Comparison of ENCODE assay signal across 19 cellular contexts in genomic region chr4:132863619-132864018, GRCh38.
A peak's percentile ranks its signal among the peaks of the same experiment; 100 is the strongest.
DNase-seq lines count a peak whose midpoint lies in the region; ATAC-seq, FAIRE-seq and TF ChIP-seq lines count a peak whose summit lies in the region.
"Had no signal": no experiment of that assay in that cellular context is flagged by ENCODE, and none has a peak within 500 bp of the region (broad histone marks: within the 10 kb centered on the region; RNA-seq: fewer than 3 reads in every experiment).

No MANE protein-coding gene starts in this region.

- H2BK20ac ChIP-seq in IMR-90 (ENCODE audit: low read depth, low read length) = no peak overlapping the region

- no peak overlapping the region for H3K4me3 ChIP-seq in HepG2 (replicated peaks in 1 of 3; ENCODE audit: insufficient read depth in 1 of 3, low read depth in 2 of 3, low read length in 3 of 3)
- no peak overlapping the region for H3K4me3 ChIP-seq in right lobe of liver
- no peak overlapping the region for H3K4me3 ChIP-seq in IMR-90 (ENCODE audit: insufficient read depth, low read depth, low read length)
- H3K4me3 ChIP-seq: BLaER1 had no signal

- no peak overlapping the region for H2AK5ac ChIP-seq in IMR-90 (ENCODE audit: low read depth, low read length)

- H4K5ac ChIP-seq in IMR-90 (ENCODE audit: low read depth, low read length) = no peak overlapping the region

- no peaks in the 10 kb centered on the region for H3K79me2 ChIP-seq in HepG2 (ENCODE audit: insufficient read depth, low read length)

- no peaks in the 10 kb centered on the region for H3K79me1 ChIP-seq in IMR-90 (ENCODE audit: low read depth in 1 of 2, low read length in 2 of 2)

- H3K9me1 ChIP-seq in IMR-90 (ENCODE audit: insufficient read depth, low read length) = no peaks in the 10 kb centered on the region

- no peak overlapping the region for H3K56ac ChIP-seq in IMR-90 (ENCODE audit: extremely low read depth, insufficient read depth, low read length)

- no peak for ATAC-seq in HepG2
- ATAC-seq in right lobe of liver = no peak
- ATAC-seq in IMR-90 (ENCODE audit: low read depth) = no peak

- H4K91ac ChIP-seq in IMR-90 (ENCODE audit: insufficient read depth, low read depth, low read length) = no peak overlapping the region

- no peak overlapping the region for H2BK5ac ChIP-seq in IMR-90 (ENCODE audit: low read depth, low read length, poor library complexity, severe bottlenecking)

- no peak for TF ChIP-seq CTCF in HepG2 (CRISPR knock-in tag; IDR thresholded peaks at IDR 0.05)
- no peak for TF ChIP-seq CTCF in right lobe of liver (IDR thresholded peaks at IDR 0.05)
- TF ChIP-seq CTCF in IMR-90 (conservative IDR thresholded peaks at IDR 0.05; ENCODE audit: low read depth, low read length) = no peak

- H4K8ac ChIP-seq in IMR-90 (ENCODE audit: low read depth in 2 of 2, low read length in 2 of 2) = no peak overlapping the region

- H3K4me1 ChIP-seq in HepG2 (ENCODE audit: insufficient read depth, low read length) (no peaks in the 10 kb centered on the region), right lobe of liver (no peaks in the 10 kb centered on the region), IMR-90 (ENCODE audit: control insufficient read depth, insufficient read depth, low read length) (no peaks in the 10 kb centered on the region)
- H3K4me1 ChIP-seq: BLaER1, Caco-2 had no signal

- H3K23ac ChIP-seq in IMR-90 (ENCODE audit: low read depth, low read length) = no peak overlapping the region

- DNase-seq in HepG2 (ENCODE audit: low spot score) = no peak
- DNase-seq in right lobe of liver = no peak
- no peak for DNase-seq in IMR-90
- no peak for DNase-seq in COLO668 (lab: John Stamatoyannopoulos, UW; ENCODE audit: unreplicated experiment)
- no peak for DNase-seq in Ammon's horn (ENCODE audit: low spot score)
- DNase-seq: ACHN; C1 segment of cervical spinal cord; Caco-2; Calu3; CD4-positive, alpha-beta memory T cell; CD4-positive, CD25-positive, alpha-beta regulatory T cell; CD8-positive, alpha-beta memory T cell; DMS79 treated with DMSO at 0.1 percent for 48 hours; GF-D8 had no signal

- H4K20me1 ChIP-seq in HepG2 (ENCODE audit: insufficient read depth, low read length) = no peaks in the 10 kb centered on the region
- H4K20me1 ChIP-seq in IMR-90 (ENCODE audit: insufficient read depth, low read length) = no peaks in the 10 kb centered on the region
- H4K20me1 ChIP-seq: BLaER1 had no signal

- CTCF ChIA-PET in HepG2 (lab: Yijun Ruan, JAX; ENCODE audit: low intra/inter-chr PET ratio, low total read pairs) (no interaction called here), IMR-90 (lab: Yijun Ruan, JAX) (no interaction called here)

- TF ChIP-seq POLR2A in HepG2 (IDR thresholded peaks at IDR 0.05; ENCODE audit: insufficient read depth in 1 of 2, low read depth in 2 of 2, low read length in 2 of 2) = no peak
- TF ChIP-seq POLR2A in right lobe of liver (IDR thresholded peaks at IDR 0.05) = no peak
- no peak for TF ChIP-seq POLR2A in IMR-90 (IDR thresholded peaks at IDR 0.05; ENCODE audit: low read depth, low read length)

- no peak overlapping the region for H2BK120ac ChIP-seq in IMR-90 (ENCODE audit: low read depth, low read length)

- intact Hi-C loops in HepG2 (cut with micrococcal nuclease; ENCODE audit: unreplicated experiment) = no loop called here
- intact Hi-C loops in right lobe of liver (cut with DNase I) = no loop called here
- intact Hi-C loops in IMR-90 (cut with micrococcal nuclease) = no loop called here

- no peak overlapping the region for H3K9ac ChIP-seq in HepG2 (ENCODE audit: insufficient read depth, low read depth, low read length)
- no peak overlapping the region for H3K9ac ChIP-seq in IMR-90 (ENCODE audit: low read depth, low read length)
- H3K9ac ChIP-seq: BLaER1 had no signal

- H3K4me2 ChIP-seq in HepG2 (ENCODE audit: low read depth, low read length) = no peak overlapping the region
- H3K4me2 ChIP-seq in IMR-90 (ENCODE audit: low read depth, low read length) = no peak overlapping the region
- H3K4me2 ChIP-seq: BLaER1 had no signal

- no peak overlapping the region for H3K18ac ChIP-seq in IMR-90 (ENCODE audit: low read depth, low read length)

- H2AFZ ChIP-seq in HepG2 (ENCODE audit: low read length) (no peak overlapping the region), IMR-90 (replicated peaks; ENCODE audit: low read length, poor library complexity) (no peak overlapping the region)

- TF ChIP-seq EP300 in HepG2 (IDR thresholded peaks at IDR 0.05; ENCODE audit: low read depth in 2 of 2, low read length in 2 of 2) (no peak), HepG2 (CRISPR knock-in tag; IDR thresholded peaks at IDR 0.05; ENCODE audit: borderline replicate concordance) (no peak)

- H2BK15ac ChIP-seq in IMR-90 (ENCODE audit: low read depth, low read length) = no peak overlapping the region

- no peak for FAIRE-seq in HepG2 (lab: Jason Lieb, UNC)
- FAIRE-seq: D721Med, GM12891, GM19239 had no signal

- no peak overlapping the region for H3K14ac ChIP-seq in IMR-90 (replicated peaks; ENCODE audit: low read depth, low read length)

- dilution Hi-C loops in IMR-90 (cut with HindIII; ENCODE audit: low sequenced_read_pairs, unreplicated experiment) = no loop called here

- H2AK9ac ChIP-seq in IMR-90 (replicated peaks; ENCODE audit: low read depth, low read length, poor library complexity) = no peak overlapping the region

- 85% methylated on average over 1 of the region's 1 CpG for WGBS in HepG2 (ENCODE audit: low lambda C conversion rate)
- WGBS in right lobe of liver (ENCODE audit: insufficient coverage, low coverage, low lambda C conversion rate, missing lambda C conversion rate) = 75% methylated on average over 1 of the region's 1 CpG
- no CpG with 5 or more reads among the region's 1 CpG for WGBS in IMR-90 (ENCODE audit: extremely low coverage in 2 of 2, insufficient read length in 1 of 2), 2 experiments

- TF ChIP-seq RAD21 in HepG2 (CRISPR knock-in tag; IDR thresholded peaks at IDR 0.05) (no peak), IMR-90 (IDR thresholded peaks at IDR 0.05; ENCODE audit: low read length) (no peak)

- no peaks in the 10 kb centered on the region for H3K36me3 ChIP-seq in HepG2 (replicated peaks in 1 of 2; ENCODE audit: control insufficient read depth in 1 of 2, insufficient read depth in 2 of 2, low read length in 2 of 2)
- H3K36me3 ChIP-seq in right lobe of liver = no peaks in the 10 kb centered on the region
- H3K36me3 ChIP-seq in IMR-90 (ENCODE audit: control insufficient read depth, insufficient read depth, low read length) = no peaks in the 10 kb centered on the region
- H3K36me3 ChIP-seq: BLaER1 had no signal

- H3K9me3 ChIP-seq in HepG2 (ENCODE audit: low read length) = no peaks in the 10 kb centered on the region
- no peaks in the 10 kb centered on the region for H3K9me3 ChIP-seq in right lobe of liver
- H3K9me3 ChIP-seq in IMR-90 (ENCODE audit: control insufficient read depth, insufficient read depth, low read length) = peaks cover 16% of the 10 kb centered on the region; the same call in 1 of the 2 replicates
- H3K9me3 ChIP-seq: BLaER1, Caco-2 had no signal

- BruUV-seq in HepG2 (replicated peaks; lab: Mats Ljungman, UMichigan) = no TSS peak
- BruUV-seq in IMR-90 (replicated peaks; lab: Mats Ljungman, UMichigan) = no TSS peak

- H3K27ac ChIP-seq in HepG2 (ENCODE audit: extremely low read length, insufficient read depth, low read length) (no peak overlapping the region), right lobe of liver (no peak overlapping the region), IMR-90 (ENCODE audit: insufficient read depth, low read length) (no peak overlapping the region)
- H3K27ac ChIP-seq: 22Rv1, BLaER1 had no signal

- in situ Hi-C loops in HepG2 (cut with HindIII; ENCODE audit: extremely low pct_ligation_motif_present, low pct_unique_long_range_greater_than_20kb) (no loop called here), IMR-90 (cut with MboI; ENCODE audit: low sequenced_read_pairs) (no loop called here)

- POLR2A ChIA-PET in HepG2 (lab: Yijun Ruan, JAX) = no interaction called here
- POLR2A ChIA-PET in IMR-90 (lab: Charles Lee; ENCODE audit: unreplicated experiment) = no interaction called here

- H3K4ac ChIP-seq in IMR-90 (ENCODE audit: low read depth, low read length) = no peak overlapping the region

- H3K27me3 ChIP-seq in HepG2 (ENCODE audit: control insufficient read depth in 1 of 2, insufficient read depth in 2 of 2, low read length in 2 of 2) (no peaks in the 10 kb centered on the region), right lobe of liver (no peaks in the 10 kb centered on the region), IMR-90 (ENCODE audit: control insufficient read depth, insufficient read depth, low read length) (no peaks in the 10 kb centered on the region)
- H3K27me3 ChIP-seq: BLaER1 had no signal

TF ChIP-seq in HepG2, 621 proteins besides CTCF, POLR2A, EP300 and RAD21 (continues in another document):
- TF ChIP-seq TARDBP (CRISPR knock-in tag; IDR thresholded peaks at IDR 0.05) (no peak), NFE2L2 (IDR thresholded peaks at IDR 0.05; ENCODE audit: low read length) (no peak), ZNF543 (CRISPR knock-in tag; IDR thresholded peaks at IDR 0.05) (no peak), MAFF (IDR thresholded peaks at IDR 0.05; ENCODE audit: low read depth, low read length) (peak; percentile 76; the same call in 1 of the 2 replicates), RFX5 (IDR thresholded peaks at IDR 0.05; ENCODE audit: low read depth, low read length) (no peak), RORA (CRISPR knock-in tag; IDR thresholded peaks at IDR 0.05) (no peak), WIZ (CRISPR knock-in tag; IDR thresholded peaks at IDR 0.05) (no peak), GTF3A (CRISPR knock-in tag; conservative IDR thresholded peaks at IDR 0.05) (no peak)

TF ChIP-seq in IMR-90, 13 proteins besides CTCF, POLR2A, EP300 and RAD21:
- TF ChIP-seq MAFK (IDR thresholded peaks at IDR 0.05; ENCODE audit: low read depth, low read length) (peak; percentile 63), SMC3 (IDR thresholded peaks at IDR 0.05; ENCODE audit: low read depth, low read length) (no peak)
